In genomic region chr6:99868074-99868702, GRCh38 we compare ENCODE assay signal across 8 cellular contexts.
DNase-seq lines count a peak whose midpoint lies in the region; ATAC-seq, FAIRE-seq and TF ChIP-seq lines count a peak whose summit lies in the region.

No MANE protein-coding gene starts in this region.

- TF ChIP-seq CTCF in esophagus squamous epithelium (IDR thresholded peaks at IDR 0.05), result peak; percentile 57 to 75 (median 70)

- no peaks in the 10 kb centered on the region for H3K4me1 ChIP-seq in esophagus squamous epithelium

- no peak for TF ChIP-seq POLR2A in esophagus squamous epithelium (IDR thresholded peaks at IDR 0.05)

- H3K36me3 Mint-ChIP-seq in natural killer cell treated with Interleukin-12 subunit alpha and Interleukin-12 subunit beta and Interleukin-15 and Interleukin-18, amount 100 ng/mL, for 72 hours, result no peaks in the 10 kb centered on the region

- peaks cover 20 to 52% of the 10 kb centered on the region in 2 donors for H3K27me3 Mint-ChIP-seq in natural killer cell treated with Interleukin-12 subunit alpha and Interleukin-12 subunit beta and Interleukin-15 and Interleukin-18, amount 100 ng/mL, for 72 hours

- no peaks in the 10 kb centered on the region for H3K9me3 ChIP-seq in esophagus squamous epithelium

- H3K27ac ChIP-seq in esophagus squamous epithelium, result no peak overlapping the region

- peak; percentile 62 for FAIRE-seq in HTR-8/SVneo (lab: Jason Lieb, UNC)

- peak; percentile 36 for DNase-seq in DMS153 (lab: John Stamatoyannopoulos, UW)
- DNase-seq in HTR-8/SVneo (ENCODE audit: insufficient read length, low spot score), result peak; percentile 55
- peak; percentile 47 for DNase-seq in NOMO-1 treated with dmso at 0.1 percent for 144 hours (lab: John Stamatoyannopoulos, UW; ENCODE audit: unreplicated experiment)
- peak; percentile 55 for DNase-seq in activated T-cell treated with anti-CD3 and anti-CD28 coated beads for 24 hours (ENCODE audit: low read depth)
- DNase-seq in esophagus squamous epithelium (lab: John Stamatoyannopoulos, UW), result peak; percentile 0
- DNase-seq in natural killer cell treated with Interleukin-12 subunit alpha and Interleukin-12 subunit beta and Interleukin-15 and Interleukin-18, amount 100 ng/mL, for 72 hours (ENCODE audit: low spot score), result peak; percentile 69
- peak; percentile 82 for DNase-seq in stimulated activated naive CD8-positive, alpha-beta T cell treated with anti-CD3 and anti-CD28 coated beads, Interleukin-15, Interleukin-2, amounts not matched to agents 100 U/mL and 50 U/mL, for 24 hours

- no peaks in the 10 kb centered on the region for H3K36me3 ChIP-seq in esophagus squamous epithelium

- intact Hi-C loops in esophagus squamous epithelium (cut with DNase I), result no loop called here

- no peaks in the 10 kb centered on the region for H3K9me3 Mint-ChIP-seq in natural killer cell treated with Interleukin-12 subunit alpha and Interleukin-12 subunit beta and Interleukin-15 and Interleukin-18, amount 100 ng/mL, for 72 hours

- H3K27ac Mint-ChIP-seq in natural killer cell treated with Interleukin-12 subunit alpha and Interleukin-12 subunit beta and Interleukin-15 and Interleukin-18, amount 100 ng/mL, for 72 hours, result no peak overlapping the region

- no peak overlapping the region for H3K4me3 ChIP-seq in esophagus squamous epithelium

- H3K4me3 Mint-ChIP-seq in natural killer cell treated with Interleukin-12 subunit alpha and Interleukin-12 subunit beta and Interleukin-15 and Interleukin-18, amount 100 ng/mL, for 72 hours, result no peak overlapping the region

- peaks cover 0 to 4% of the 10 kb centered on the region in 2 donors for H3K4me1 Mint-ChIP-seq in natural killer cell treated with Interleukin-12 subunit alpha and Interleukin-12 subunit beta and Interleukin-15 and Interleukin-18, amount 100 ng/mL, for 72 hours (ENCODE audit: low read depth in 2 of 2)

- H3K27me3 ChIP-seq in esophagus squamous epithelium, result peaks cover 0 to 35% (median 0%) of the 10 kb centered on the region in 4 donors

- 8 to 9% methylated on average over 13 of the region's 13 CpGs for WGBS in esophagus squamous epithelium, 2 donors

- peak; percentile 97 for ATAC-seq in GM21515 (IDR thresholded peaks at IDR 0.05; ENCODE audit: unreplicated experiment)
- ATAC-seq in natural killer cell treated with Interleukin-12 subunit alpha and Interleukin-12 subunit beta and Interleukin-15 and Interleukin-18, amount 100 ng/mL, for 72 hours, result peak in 1 of 2 donors; percentile 69
- peak; percentile 61 for ATAC-seq in stimulated activated naive CD8-positive, alpha-beta T cell treated with anti-CD3 and anti-CD28 coated beads, Interleukin-15, Interleukin-2, amounts not matched to agents 100 U/mL and 50 U/mL, for 24 hours

Comparison
In these comparisons a context has a peak if more than half of its experiments do, and no peak if none do; other contexts are left out.
1. DNase-seq: peak in every context shown above with its lines; median percentile 82 in stimulated activated naive CD8-positive, alpha-beta T cell treated with anti-CD3 and anti-CD28 coated beads, Interleukin-15, Interleukin-2, amounts not matched to agents 100 U/mL and 50 U/mL, for 24 hours; 69 in natural killer cell treated with Interleukin-12 subunit alpha and Interleukin-12 subunit beta and Interleukin-15 and Interleukin-18, amount 100 ng/mL, for 72 hours; 55 in HTR-8/SVneo; 55 in activated T-cell treated with anti-CD3 and anti-CD28 coated beads for 24 hours; 47 in NOMO-1 treated with dmso at 0.1 percent for 144 hours; 36 in DMS153; 0 in esophagus squamous epithelium.